Comparison of ENCODE assay signal across 8 cellular contexts in genomic region chr9:129026442-129027223, GRCh38. TPM values are rescaled to one million over a fixed set of nuclear protein-coding genes. Genes with fewer than 3 reads are reported as not detected.
DNase-seq lines count a peak whose midpoint lies in the region; ATAC-seq and TF ChIP-seq lines count a peak whose summit lies in the region.

No MANE protein-coding gene starts in this region.

- H3K4me3 ChIP-seq in ACC112 (ENCODE audit: low read depth, low read length) (peak overlapping the region; percentile 95), GM23248 (peak overlapping the region; percentile 72), spleen (peak overlapping the region in 3 of 8 donors; percentile 71 to 90 (median 88))

- DNase-seq in GM23248, result peak; percentile 25
- DNase-seq in iPS-NIHi11 (ENCODE audit: low spot score), result peak; percentile 70
- no peak for DNase-seq in spleen

- H3F3A ChIP-seq in GM23248 (ENCODE audit: insufficient read depth), result no peaks in the 10 kb centered on the region

- H3K9ac ChIP-seq in GM23248, result no peak overlapping the region

- no peaks in the 10 kb centered on the region for H3K36me3 ChIP-seq in ACC112 (ENCODE audit: insufficient read depth, low read length)
- no peaks in the 10 kb centered on the region for H3K36me3 ChIP-seq in GM23248 (ENCODE audit: low read depth)
- no peaks in the 10 kb centered on the region for H3K36me3 ChIP-seq in spleen

- H3K27ac ChIP-seq in ACC112 (ENCODE audit: low read depth, low read length) (no peak overlapping the region), GM23248 (no peak overlapping the region), spleen (peak overlapping the region in 3 of 8 donors; percentile 26 to 70 (median 27))

- peak overlapping the region; percentile 93 for H3K4me3 Mint-ChIP-seq in activated T-helper 17 cell treated with anti-CD3 and anti-CD28 coated beads, Interleukin-2, amount 50 U/mL, for 72 hours
- H3K4me3 Mint-ChIP-seq in stimulated activated memory B cell treated with anti-CD40 and anti-IgM and Interleukin-4, amounts not matched to agents 10 μg/mL and 1 μg/mL and 100 μg/mL, for 72 hours, result no peak overlapping the region

- TF ChIP-seq POLR2A in spleen (IDR thresholded peaks at IDR 0.05), result no peak

- peaks cover 19% of the 10 kb centered on the region for H3K4me1 Mint-ChIP-seq in activated T-helper 17 cell treated with anti-CD3 and anti-CD28 coated beads, Interleukin-2, amount 50 U/mL, for 72 hours
- peaks cover 41% of the 10 kb centered on the region for H3K4me1 Mint-ChIP-seq in stimulated activated memory B cell treated with anti-CD40 and anti-IgM and Interleukin-4, amounts not matched to agents 10 μg/mL and 1 μg/mL and 100 μg/mL, for 72 hours

- ATAC-seq in activated T-helper 17 cell treated with anti-CD3 and anti-CD28 coated beads, Interleukin-2, amount 50 U/mL, for 72 hours (replicated peaks), result no peak
- no peak for ATAC-seq in stimulated activated memory B cell treated with anti-CD40 and anti-IgM and Interleukin-4, amounts not matched to agents 10 μg/mL and 1 μg/mL and 100 μg/mL, for 72 hours
- ATAC-seq in HG03520 (IDR thresholded peaks at IDR 0.05; ENCODE audit: unreplicated experiment), result no peak
- ATAC-seq in HG03159 (IDR thresholded peaks at IDR 0.05; ENCODE audit: unreplicated experiment), result no peak

- no peaks in the 10 kb centered on the region for H3K9me3 Mint-ChIP-seq in activated T-helper 17 cell treated with anti-CD3 and anti-CD28 coated beads, Interleukin-2, amount 50 U/mL, for 72 hours
- H3K9me3 Mint-ChIP-seq in stimulated activated memory B cell treated with anti-CD40 and anti-IgM and Interleukin-4, amounts not matched to agents 10 μg/mL and 1 μg/mL and 100 μg/mL, for 72 hours, result no peaks in the 10 kb centered on the region

- WGBS in GM23248 (ENCODE audit: low coverage in 1 of 2, low lambda C conversion rate in 2 of 2, missing lambda C conversion rate in 2 of 2), 2 experiments, result 50 to 53% methylated on average over 14 to 17 of the region's 17 CpGs
- 73 to 82% (median 76%) methylated on average over 13 to 17 of the region's 17 CpGs for WGBS in spleen, 5 donors

- no peak overlapping the region for H2AFZ ChIP-seq in ACC112 (ENCODE audit: low read length, unreplicated experiment)
- no peak overlapping the region for H2AFZ ChIP-seq in GM23248

- in situ Hi-C loops in GM23248 (cut with MboI), result no loop called here

- H4K20me1 ChIP-seq in GM23248 (ENCODE audit: insufficient read depth), result no peaks in the 10 kb centered on the region

- H3K79me2 ChIP-seq in ACC112 (ENCODE audit: control insufficient read depth, insufficient read depth, low read length, unreplicated experiment), result peaks cover 16% of the 10 kb centered on the region
- peaks cover 20% of the 10 kb centered on the region for H3K79me2 ChIP-seq in GM23248 (ENCODE audit: insufficient read depth)

- H3K9me2 ChIP-seq in GM23248 (ENCODE audit: insufficient read depth), result no peaks in the 10 kb centered on the region

- peak overlapping the region; percentile 87 for H3K27ac Mint-ChIP-seq in activated T-helper 17 cell treated with anti-CD3 and anti-CD28 coated beads, Interleukin-2, amount 50 U/mL, for 72 hours
- peak overlapping the region; percentile 74 for H3K27ac Mint-ChIP-seq in stimulated activated memory B cell treated with anti-CD40 and anti-IgM and Interleukin-4, amounts not matched to agents 10 μg/mL and 1 μg/mL and 100 μg/mL, for 72 hours

- H3K4me1 ChIP-seq in ACC112 (ENCODE audit: control insufficient read depth, insufficient read depth, low read length, unreplicated experiment) (peaks cover 16% of the 10 kb centered on the region), GM23248 (ENCODE audit: insufficient read depth) (peaks cover 15% of the 10 kb centered on the region), spleen (peaks cover 14 to 70% (median 46%) of the 10 kb centered on the region in 6 donors)

- H3K27me3 ChIP-seq in ACC112 (ENCODE audit: insufficient read depth, low read length) (no peaks in the 10 kb centered on the region), GM23248 (replicated peaks; ENCODE audit: insufficient read depth) (no peaks in the 10 kb centered on the region), spleen (replicated peaks in 1 of 7) (no peaks in the 10 kb centered on the region)

- H3K27me3 Mint-ChIP-seq in activated T-helper 17 cell treated with anti-CD3 and anti-CD28 coated beads, Interleukin-2, amount 50 U/mL, for 72 hours, result no peaks in the 10 kb centered on the region
- no peaks in the 10 kb centered on the region for H3K27me3 Mint-ChIP-seq in stimulated activated memory B cell treated with anti-CD40 and anti-IgM and Interleukin-4, amounts not matched to agents 10 μg/mL and 1 μg/mL and 100 μg/mL, for 72 hours

- peaks cover 6% of the 10 kb centered on the region for H3K36me3 Mint-ChIP-seq in activated T-helper 17 cell treated with anti-CD3 and anti-CD28 coated beads, Interleukin-2, amount 50 U/mL, for 72 hours (ENCODE audit: low read depth)
- H3K36me3 Mint-ChIP-seq in stimulated activated memory B cell treated with anti-CD40 and anti-IgM and Interleukin-4, amounts not matched to agents 10 μg/mL and 1 μg/mL and 100 μg/mL, for 72 hours, result peaks cover 4% of the 10 kb centered on the region

- no peak for TF ChIP-seq CTCF in spleen (IDR thresholded peaks at IDR 0.05 in 8 of 11, conservative IDR thresholded peaks at IDR 0.05 in 3 of 11)

- H3K4me2 ChIP-seq in GM23248 (ENCODE audit: unreplicated experiment), result peak overlapping the region; percentile 71

- intact Hi-C loops in spleen (cut with DNase I; ENCODE audit: low total_unique reads), result no loop called here

- H3K9me3 ChIP-seq in GM23248 (ENCODE audit: low read depth) (no peaks in the 10 kb centered on the region), spleen (no peaks in the 10 kb centered on the region)

RNA-seq across cellular contexts. Expression of gene SH3GLB2, which starts 1.5 kb away (rescaled TPM):
- 57.3 and 84.9 TPM in 2 replicates for total RNA-seq in GM23248 (2014; rRNA removed; shearing (Covaris generic))
- polyA plus RNA-seq in GM23248 (2016; fragmentation: Nextera tagmentation; extraction: Ambion mirVana), result 27.7 and 30.9 TPM in 2 replicates
- total RNA-seq in activated T-helper 17 cell treated with anti-CD3 and anti-CD28 coated beads, Interleukin-2, amount 50 U/mL, for 72 hours, result 10 to 100 TPM; 57.7 to 76.0 TPM
- total RNA-seq in spleen, result 10 to 100 TPM; 69.1 to 87.3 (median 75.9) TPM
- 100 to 1,000 TPM in 1 of 3 donors, 10 to 100 TPM in 2; 53.3 to 109 (median 77.8) TPM for polyA plus RNA-seq in spleen

RNA-seq across cellular contexts. Expression of gene MIGA2, which starts 9.8 kb away (rescaled TPM):
- total RNA-seq in GM23248 (2014; rRNA removed; shearing (Covaris generic)), result 31.6 and 35.1 TPM in 2 replicates
- polyA plus RNA-seq in GM23248 (2016; fragmentation: Nextera tagmentation; extraction: Ambion mirVana), result 10.7 and 12.4 TPM in 2 replicates
- total RNA-seq in activated T-helper 17 cell treated with anti-CD3 and anti-CD28 coated beads, Interleukin-2, amount 50 U/mL, for 72 hours, result 10 to 100 TPM; 23.8 to 35.0 TPM
- 10 to 100 TPM; 22.7 to 47.1 (median 34.4) TPM for total RNA-seq in spleen
- polyA plus RNA-seq in spleen, result 10 to 100 TPM; 20.2 to 34.5 (median 30.3) TPM

RNA-seq across cellular contexts. Expression of gene DOLPP1, which starts 54.3 kb away (rescaled TPM):
- 11.5 and 11.6 TPM in 2 replicates for total RNA-seq in GM23248 (2014; rRNA removed; shearing (Covaris generic))
- polyA plus RNA-seq in GM23248 (2016; fragmentation: Nextera tagmentation; extraction: Ambion mirVana), result 12.8 and 13.7 TPM in 2 replicates
- 10 to 100 TPM; 12.3 to 20.8 TPM for total RNA-seq in activated T-helper 17 cell treated with anti-CD3 and anti-CD28 coated beads, Interleukin-2, amount 50 U/mL, for 72 hours
- 10 to 100 TPM in 2 of 7 donors, 1 to 10 TPM in 5; 6.0 to 10.1 (median 9.0) TPM for total RNA-seq in spleen
- 1 to 10 TPM; 4.8 to 8.0 (median 5.1) TPM for polyA plus RNA-seq in spleen
